1 cellular context compared by ENCODE assay signal in genomic region chr12:71693651-71694050, GRCh38.
A peak's percentile ranks its signal among the peaks of the same experiment; 100 is the strongest.
TF ChIP-seq lines count a peak whose summit lies in the region.

No MANE protein-coding gene starts in this region.

TF ChIP-seq in GM12878, 131 proteins besides CTCF, POLR2A, EP300 and RAD21:
- TF ChIP-seq CBX5 (IDR thresholded peaks at IDR 0.05; ENCODE audit: low read depth): peak; percentile 45; the same call in 1 of the 2 replicates
